ENCODE assay signal across 8 cellular contexts in genomic region chr20:49508435-49509199, GRCh38. TPM values are rescaled to one million over a fixed set of nuclear protein-coding genes. Genes with fewer than 3 reads are reported as not detected.
DNase-seq lines count a peak whose midpoint lies in the region; ATAC-seq, FAIRE-seq and TF ChIP-seq lines count a peak whose summit lies in the region.

No MANE protein-coding gene starts in this region.

- peak; percentile 18 for TF ChIP-seq CTCF in CD8-positive, alpha-beta T cell (IDR thresholded peaks at IDR 0.05)
- TF ChIP-seq CTCF in kidney (IDR thresholded peaks at IDR 0.05; ENCODE audit: borderline replicate concordance, extremely low read depth, insufficient read depth), result peak; percentile 39
- TF ChIP-seq CTCF in transverse colon (IDR thresholded peaks at IDR 0.05), result peak; percentile 35 to 57 (median 48)

- H3K27me3 Mint-ChIP-seq in CD8-positive, alpha-beta T cell (ENCODE audit: low read depth), result peaks cover 29% of the 10 kb centered on the region

- DNase-seq in CD8-positive, alpha-beta T cell, result no peak
- DNase-seq in HEK293T (ENCODE audit: extremely low spot score) (peak; percentile 59), NCI-H748 (lab: John Stamatoyannopoulos, UW; ENCODE audit: unreplicated experiment) (peak; percentile 59), astrocyte of the hippocampus (ENCODE audit: low read depth, low spot score) (peak; percentile 62), kidney (no peak), transverse colon (no peak)

- in situ Hi-C loops in transverse colon (cut with MboI; ENCODE audit: low pct_ligation_motif_present in 1 of 4, low pct_unique_long_range_greater_than_20kb in 1 of 4, low sequenced_read_pairs in 3 of 4), result loop anchor here in 1 of 4 donors (10.0 kb wide), 1 partner anchor 174 kb away; no protein-coding TSS in a partner anchor

- no peak overlapping the region for H3K27ac Mint-ChIP-seq in CD8-positive, alpha-beta T cell

- no peaks in the 10 kb centered on the region for H3K27me3 ChIP-seq in CD8-positive, alpha-beta T cell (ENCODE audit: insufficient read depth, low read length)
- H3K27me3 ChIP-seq in transverse colon, result peaks cover 8% of the 10 kb centered on the region

- H3K36me3 Mint-ChIP-seq in CD8-positive, alpha-beta T cell, result no peaks in the 10 kb centered on the region

- H3K4me3 ChIP-seq in CD8-positive, alpha-beta T cell (ENCODE audit: low read depth, low read length), result no peak overlapping the region
- H3K4me3 ChIP-seq in kidney (ENCODE audit: low read length in 2 of 2) (no peak overlapping the region), transverse colon (no peak overlapping the region)

- no peaks in the 10 kb centered on the region for H3K9me3 Mint-ChIP-seq in CD8-positive, alpha-beta T cell

- H3K4me1 ChIP-seq in CD8-positive, alpha-beta T cell (ENCODE audit: insufficient read depth, low read length), result no peaks in the 10 kb centered on the region
- H3K4me1 ChIP-seq in kidney (ENCODE audit: control insufficient read depth in 1 of 2, insufficient read depth in 1 of 2, low read depth in 1 of 2, low read length in 2 of 2) (no peaks in the 10 kb centered on the region), transverse colon (peaks cover 0 to 14% (median 6%) of the 10 kb centered on the region in 4 donors)

- H3K36me3 ChIP-seq in CD8-positive, alpha-beta T cell (ENCODE audit: insufficient read depth, low read length), result no peaks in the 10 kb centered on the region
- H3K36me3 ChIP-seq in kidney (ENCODE audit: control insufficient read depth in 1 of 2, insufficient read depth in 2 of 2, low read length in 2 of 2) (no peaks in the 10 kb centered on the region), transverse colon (no peaks in the 10 kb centered on the region)

- no peaks in the 10 kb centered on the region for H3K9me3 ChIP-seq in CD8-positive, alpha-beta T cell (ENCODE audit: low read length)
- H3K9me3 ChIP-seq in kidney (ENCODE audit: control insufficient read depth in 1 of 2, low read length in 2 of 2) (no peaks in the 10 kb centered on the region), transverse colon (no peaks in the 10 kb centered on the region)

- no peak overlapping the region for H3K4me3 Mint-ChIP-seq in CD8-positive, alpha-beta T cell

- peak; percentile 52 for ATAC-seq in CD8-positive, alpha-beta T cell
- ATAC-seq in HG02623 (IDR thresholded peaks at IDR 0.05; ENCODE audit: unreplicated experiment), result no peak
- ATAC-seq in GM19328 (IDR thresholded peaks at IDR 0.05; ENCODE audit: unreplicated experiment), result no peak

- FAIRE-seq in kidney (lab: Jason Lieb, UNC), result no peak

- no peak for TF ChIP-seq EP300 in transverse colon (IDR thresholded peaks at IDR 0.05; ENCODE audit: low read depth)

- no peak overlapping the region for H3K9ac ChIP-seq in kidney (ENCODE audit: low read length in 2 of 2)

- intact Hi-C loops in CD8-positive, alpha-beta T cell (cut with DNase I, micrococcal nuclease), result loop anchor here in 1 of 2 experiments (1.0 to 10.0 kb wide), 2 partner anchors 174 to 264 kb away; no protein-coding TSS in a partner anchor
- intact Hi-C loops in kidney (cut with DNase I) (loop anchor here (10.0 kb wide), 1 partner anchor 174 kb away; no protein-coding TSS in a partner anchor), transverse colon (cut with DNase I; ENCODE audit: low total_unique reads) (loop anchor here (1.0 kb wide), 1 partner anchor 174 kb away; no protein-coding TSS in a partner anchor)

- CTCF ChIA-PET in CD8-positive, alpha-beta T cell (lab: Charles Lee), result interaction anchor here (0.8 to 1.6 kb wide), 4 partner anchors 13 to 381 kb away, joined by 3 to 4 read pairs (median 4); no protein-coding TSS in a partner anchor
- CTCF ChIA-PET in HEK293T (lab: Yijun Ruan, JAX), result interaction anchor here (0.8 to 3.0 kb wide), 7 partner anchors 11 to 180 kb away, joined by 3 to 13 read pairs (median 4); no protein-coding TSS in a partner anchor

- TF ChIP-seq POLR2A in transverse colon (IDR thresholded peaks at IDR 0.05), result no peak

- POLR2A ChIA-PET in CD8-positive, alpha-beta T cell (lab: Charles Lee), result no interaction called here
- POLR2A ChIA-PET in HEK293T (lab: Yijun Ruan, JAX), result no interaction called here

- 45% methylated on average over 14 of the region's 14 CpGs; no CpG with 5 or more reads in 1 of the 2 donors for WGBS in transverse colon (ENCODE audit: low coverage in 1 of 2), 2 donors

- H3K27ac ChIP-seq in CD8-positive, alpha-beta T cell (ENCODE audit: low read depth, low read length), result no peak overlapping the region
- no peak overlapping the region for H3K27ac ChIP-seq in kidney (ENCODE audit: low read depth in 2 of 2, low read length in 2 of 2)
- H3K27ac ChIP-seq in transverse colon, result peak overlapping the region in 3 of 4 donors; percentile 17 to 54 (median 18)

- H3K4me1 Mint-ChIP-seq in CD8-positive, alpha-beta T cell (ENCODE audit: low read depth), result no peaks in the 10 kb centered on the region

TF ChIP-seq in HEK293T, 16 proteins besides CTCF, POLR2A, EP300 and RAD21:
- TF ChIP-seq FOXK2 (IDR thresholded peaks at IDR 0.05) (no peak), L3MBTL2 (conservative IDR thresholded peaks at IDR 0.05) (peak; percentile 30; the same call in 1 of the 2 replicates)

RNA-seq across cellular contexts. Expression of gene KCNB1, which starts 26.1 kb away (rescaled TPM):
- under 1 TPM; 0.14 to 0.39 TPM for total RNA-seq in CD8-positive, alpha-beta T cell
- total RNA-seq in kidney (1.2 TPM), transverse colon (1 to 10 TPM; 1.9 to 5.6 (median 2.3) TPM)
- polyA plus RNA-seq in kidney (ENCODE audit: insufficient read depth, low read depth, low replicate concordance), result 0.26 TPM

RNA-seq across cellular contexts. Expression of gene PTGIS, which starts 59.3 kb away (rescaled TPM):
- total RNA-seq in CD8-positive, alpha-beta T cell, result not detected
- total RNA-seq in kidney (24.1 TPM), transverse colon (10 to 100 TPM in 3 of 4 donors, 1 to 10 TPM in 1; 9.4 to 22.3 (median 15.6) TPM)
- polyA plus RNA-seq in kidney (ENCODE audit: insufficient read depth, low read depth, low replicate concordance), result 3.1 TPM

Comparison
In these comparisons a context has a peak if more than half of its experiments do, and no peak if none do; other contexts are left out.
1. DNase-seq: peak in HEK293T (single experiment), NCI-H748 (single experiment) and astrocyte of the hippocampus (single experiment); none in CD8-positive, alpha-beta T cell (0 of 7), kidney (single experiment) and transverse colon (single experiment).
2. H3K27ac ChIP-seq: peak in transverse colon (3 of 4); none in CD8-positive, alpha-beta T cell (single experiment) and kidney (0 of 2).
3. RNA of gene PTGIS, which starts 59.3 kb away (total RNA-seq): 24.1 TPM in kidney (single experiment) and 9.4 to 22.3 TPM in transverse colon; not detected in CD8-positive, alpha-beta T cell; every median in the first group is over 10 times any median in the second.
4. Peak in every context shown above with its lines, with median percentiles within 50 percentile points of each other: CTCF ChIP-seq.